ENCODE assay signal across 13 cellular contexts in the genomic region with DNA sequence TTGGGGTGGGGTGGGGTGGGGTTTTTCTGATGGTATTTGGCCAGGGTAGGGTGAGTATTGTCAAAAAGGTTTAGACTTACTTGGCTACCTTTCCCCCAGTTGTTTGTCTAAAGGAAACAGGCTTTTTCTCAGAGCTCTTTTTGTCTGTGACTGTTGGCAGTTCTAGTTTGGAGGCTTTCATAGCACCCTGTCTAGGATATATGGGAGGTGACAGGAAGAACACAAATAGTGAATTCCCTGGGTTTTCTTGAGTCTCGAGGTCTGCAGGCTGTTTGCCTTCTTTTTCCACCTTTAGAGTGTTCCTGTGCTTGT. TPM values are rescaled to one million over a fixed set of nuclear protein-coding genes. Genes with fewer than 3 reads are reported as not detected.
DNase-seq lines count a peak whose midpoint lies in the region; ATAC-seq and TF ChIP-seq lines count a peak whose summit lies in the region.
"Had no signal": no experiment of that assay in that cellular context is flagged by ENCODE, and none has a peak within 500 bp of the region (broad histone marks: within the 10 kb centered on the region; RNA-seq: fewer than 3 reads in every experiment).

No MANE protein-coding gene starts in this region.

- peaks cover 17% of the 10 kb centered on the region for H3K36me3 Mint-ChIP-seq in activated CD8-positive, alpha-beta memory T cell treated with anti-CD3 and anti-CD28 coated beads, Interleukin-2, amount 10 ng/mL, durations not matched to agents 7 days and 5 days
- H3K36me3 Mint-ChIP-seq in activated naive CD8-positive, alpha-beta T cell treated with anti-CD3 and anti-CD28 coated beads, Interleukin-2, amount 50 U/mL, for 24 hours (ENCODE audit: low read depth), result peaks cover 28% of the 10 kb centered on the region

- peak overlapping the region; percentile 15 for H3K27ac ChIP-seq in neutrophil
- H3K27ac ChIP-seq in Peyer's patch, result peak overlapping the region in 1 of 4 donors; percentile 54
- H3K27ac ChIP-seq: foreskin keratinocyte had no signal

- H3K4me1 ChIP-seq in neutrophil (ENCODE audit: control insufficient read depth in 1 of 2, insufficient read depth in 1 of 2, low read depth in 1 of 2, low read length in 1 of 2) (peaks cover 7 to 14% of the 10 kb centered on the region in 2 experiments), Peyer's patch (peaks cover 0 to 6% (median 0%) of the 10 kb centered on the region in 4 donors)

- no peak for DNase-seq in activated CD8-positive, alpha-beta memory T cell treated with anti-CD3 and anti-CD28 coated beads, Interleukin-2, amount 10 ng/mL, durations not matched to agents 7 days and 5 days
- DNase-seq in activated CD8-positive, alpha-beta memory T cell treated with anti-CD3 and anti-CD28 coated beads, Interleukin-2, amount 50 U/mL, for 4 hours, result no peak
- DNase-seq in NCI-H69 (lab: John Stamatoyannopoulos, UW) (peak; percentile 16), Ammon's horn (ENCODE audit: low spot score) (no peak), NCI-H510A (lab: John Stamatoyannopoulos, UW) (no peak), Peyer's patch (no peak)
- no peak for DNase-seq in activated naive CD8-positive, alpha-beta T cell treated with anti-CD3 and anti-CD28 coated beads, Interleukin-2, amount 50 U/mL, for 24 hours
- DNase-seq: foreskin keratinocyte, NCI-H1930, NCI-H510A treated with DMSO at 0.1 percent for 48 hours had no signal

- H3K4me1 Mint-ChIP-seq in activated CD8-positive, alpha-beta memory T cell treated with anti-CD3 and anti-CD28 coated beads, Interleukin-2, amount 10 ng/mL, durations not matched to agents 7 days and 5 days, result peaks cover 40% of the 10 kb centered on the region
- H3K4me1 Mint-ChIP-seq in activated naive CD8-positive, alpha-beta T cell treated with anti-CD3 and anti-CD28 coated beads, Interleukin-2, amount 50 U/mL, for 24 hours, result peaks cover 62% of the 10 kb centered on the region

- CTCF ChIA-PET in activated CD8-positive, alpha-beta memory T cell treated with anti-CD3 and anti-CD28 coated beads, Interleukin-2, amount 10 ng/mL, durations not matched to agents 7 days and 5 days (lab: Charles Lee), result interaction anchor here (0.9 to 1.8 kb wide), 8 partner anchors 11 to 568 kb away, joined by 3 to 10 read pairs (median 4); no protein-coding TSS in a partner anchor

- no peaks in the 10 kb centered on the region for H3K36me3 ChIP-seq in neutrophil
- H3K36me3 ChIP-seq in Peyer's patch, result no peaks in the 10 kb centered on the region

- H3K9me3 ChIP-seq in neutrophil (no peaks in the 10 kb centered on the region), Peyer's patch (no peaks in the 10 kb centered on the region)
- H3K9me3 ChIP-seq: Caco-2 had no signal

- H3K4me3 ChIP-seq in neutrophil (ENCODE audit: low read depth in 1 of 2, low read length in 1 of 2) (no peak overlapping the region), Peyer's patch (no peak overlapping the region)

- peak; percentile 32 for ATAC-seq in activated CD8-positive, alpha-beta memory T cell treated with anti-CD3 and anti-CD28 coated beads, Interleukin-2, amount 10 ng/mL, durations not matched to agents 7 days and 5 days
- ATAC-seq in activated naive CD8-positive, alpha-beta T cell treated with anti-CD3 and anti-CD28 coated beads, Interleukin-2, amount 50 U/mL, for 24 hours, result no peak

- no peak overlapping the region for H3K4me3 Mint-ChIP-seq in activated CD8-positive, alpha-beta memory T cell treated with anti-CD3 and anti-CD28 coated beads, Interleukin-2, amount 10 ng/mL, durations not matched to agents 7 days and 5 days
- H3K4me3 Mint-ChIP-seq in activated naive CD8-positive, alpha-beta T cell treated with anti-CD3 and anti-CD28 coated beads, Interleukin-2, amount 50 U/mL, for 24 hours, result no peak overlapping the region
- H3K4me3 Mint-ChIP-seq: IgD-negative memory B cell had no signal

- no peaks in the 10 kb centered on the region for H3K9me3 Mint-ChIP-seq in activated CD8-positive, alpha-beta memory T cell treated with anti-CD3 and anti-CD28 coated beads, Interleukin-2, amount 10 ng/mL, durations not matched to agents 7 days and 5 days (ENCODE audit: low read depth)
- H3K9me3 Mint-ChIP-seq in activated naive CD8-positive, alpha-beta T cell treated with anti-CD3 and anti-CD28 coated beads, Interleukin-2, amount 50 U/mL, for 24 hours, result no peaks in the 10 kb centered on the region

- TF ChIP-seq POLR2A in Peyer's patch (IDR thresholded peaks at IDR 0.05), result no peak

- no peak for TF ChIP-seq CTCF in neutrophil (IDR thresholded peaks at IDR 0.05)
- no peak for TF ChIP-seq CTCF in Peyer's patch (IDR thresholded peaks at IDR 0.05)

- H3K27me3 Mint-ChIP-seq in activated CD8-positive, alpha-beta memory T cell treated with anti-CD3 and anti-CD28 coated beads, Interleukin-2, amount 10 ng/mL, durations not matched to agents 7 days and 5 days, result no peaks in the 10 kb centered on the region
- H3K27me3 Mint-ChIP-seq in activated naive CD8-positive, alpha-beta T cell treated with anti-CD3 and anti-CD28 coated beads, Interleukin-2, amount 50 U/mL, for 24 hours, result no peaks in the 10 kb centered on the region

- peak overlapping the region; percentile 32 for H3K27ac Mint-ChIP-seq in activated CD8-positive, alpha-beta memory T cell treated with anti-CD3 and anti-CD28 coated beads, Interleukin-2, amount 10 ng/mL, durations not matched to agents 7 days and 5 days
- peak overlapping the region; percentile 79 for H3K27ac Mint-ChIP-seq in activated naive CD8-positive, alpha-beta T cell treated with anti-CD3 and anti-CD28 coated beads, Interleukin-2, amount 50 U/mL, for 24 hours

- no peaks in the 10 kb centered on the region for H3K27me3 ChIP-seq in neutrophil
- H3K27me3 ChIP-seq in Peyer's patch, result no peaks in the 10 kb centered on the region
- H3K27me3 ChIP-seq: foreskin keratinocyte had no signal

RNA-seq across cellular contexts. Expression of a gene that starts 13.5 kb away (rescaled TPM):
- total RNA-seq in activated CD8-positive, alpha-beta memory T cell treated with anti-CD3 and anti-CD28 coated beads, Interleukin-2, amount 10 ng/mL, durations not matched to agents 7 days and 5 days, result 10 to 100 TPM; 60.5 to 79.9 TPM
- total RNA-seq in Peyer's patch, result 10 to 100 TPM; 41.1 to 56.7 (median 50.7) TPM
